ENCODE assay signal across 10 cellular contexts in genomic region chr5:143207563-143208364, GRCh38.
DNase-seq lines count a peak whose midpoint lies in the region; ATAC-seq and TF ChIP-seq lines count a peak whose summit lies in the region.
"Had no signal": no experiment of that assay in that cellular context is flagged by ENCODE, and none has a peak within 500 bp of the region (broad histone marks: within the 10 kb centered on the region; RNA-seq: fewer than 3 reads in every experiment).

No MANE protein-coding gene starts in this region.

- H3K27me3 ChIP-seq in Karpas-422 (ENCODE audit: low read length), result no peaks in the 10 kb centered on the region
- no peaks in the 10 kb centered on the region for H3K27me3 ChIP-seq in psoas muscle (ENCODE audit: insufficient read depth in 3 of 3, low read length in 2 of 3)
- H3K27me3 ChIP-seq: cardiac muscle cell had no signal

- H3K9me2 ChIP-seq in Karpas-422 (replicated peaks; ENCODE audit: insufficient read depth, low read length), result no peaks in the 10 kb centered on the region; the same call in 1 of the 2 replicates

- WGBS in psoas muscle, 3 donors, result 70 to 78% (median 70%) methylated on average over 13 of the region's 13 CpGs

- H3K79me2 ChIP-seq in Karpas-422 (ENCODE audit: low read length), result peaks cover 13% of the 10 kb centered on the region; the same call in 1 of the 2 replicates

- H4K20me1 ChIP-seq in Karpas-422 (ENCODE audit: insufficient read depth, low read depth, low read length), result no peaks in the 10 kb centered on the region

- DNase-seq in Karpas-422 (no peak), cerebellum (ENCODE audit: low spot score) (peak; percentile 45), psoas muscle (no peak), NCI-H526 (lab: John Stamatoyannopoulos, UW) (no peak), NCI-H1417 (lab: John Stamatoyannopoulos, UW) (no peak)
- DNase-seq in activated T-helper 1 cell treated with anti-CD3 and anti-CD28 coated beads, Interleukin-12 subunit alpha, Interleukin-12 subunit beta, Interleukin-2, Interleukin-4 antibody, amounts not matched to agents 30 ng/mL and 10 ng/mL and 1 ng/mL, durations not matched to agents 14 hours and 24 hours and 36 hours (ENCODE audit: low spot score), result no peak
- DNase-seq: activated effector memory CD4-positive, alpha-beta T cell treated with Interleukin-2 at 50 U/mL for 16 hours had no signal

- no peak overlapping the region for H3K4me3 Mint-ChIP-seq in activated T-helper 1 cell treated with anti-CD3 and anti-CD28 coated beads, Interleukin-12 subunit alpha, Interleukin-12 subunit beta, Interleukin-2, Interleukin-4 antibody, amounts not matched to agents 30 ng/mL and 10 ng/mL and 1 ng/mL, durations not matched to agents 14 hours and 24 hours and 36 hours
- H3K4me3 Mint-ChIP-seq: CD4-positive, alpha-beta memory T cell had no signal

- H3K27ac Mint-ChIP-seq in activated T-helper 1 cell treated with anti-CD3 and anti-CD28 coated beads, Interleukin-12 subunit alpha, Interleukin-12 subunit beta, Interleukin-2, Interleukin-4 antibody, amounts not matched to agents 30 ng/mL and 10 ng/mL and 1 ng/mL, durations not matched to agents 14 hours and 24 hours and 36 hours, result no peak overlapping the region

- no peak overlapping the region for H3K4me2 ChIP-seq in Karpas-422 (ENCODE audit: low read depth, low read length, poor library complexity, severe bottlenecking)

- intact Hi-C loops in psoas muscle (cut with DNase I), result no loop called here
- intact Hi-C loops in activated T-helper 1 cell treated with anti-CD3 and anti-CD28 coated beads, Interleukin-12 subunit alpha, Interleukin-12 subunit beta, Interleukin-2, Interleukin-4 antibody, amounts not matched to agents 30 ng/mL and 10 ng/mL and 1 ng/mL, durations not matched to agents 14 hours and 24 hours and 36 hours (cut with micrococcal nuclease), result no loop called here

- no peak overlapping the region for H3K4me3 ChIP-seq in Karpas-422 (ENCODE audit: low read length)
- H3K4me3 ChIP-seq in psoas muscle, result no peak overlapping the region
- H3K4me3 ChIP-seq: cardiac muscle cell had no signal

- TF ChIP-seq CTCF in psoas muscle (IDR thresholded peaks at IDR 0.05), result no peak

- no peak overlapping the region for H3K9ac ChIP-seq in Karpas-422 (ENCODE audit: low read length)

- H3K4me1 Mint-ChIP-seq in activated T-helper 1 cell treated with anti-CD3 and anti-CD28 coated beads, Interleukin-12 subunit alpha, Interleukin-12 subunit beta, Interleukin-2, Interleukin-4 antibody, amounts not matched to agents 30 ng/mL and 10 ng/mL and 1 ng/mL, durations not matched to agents 14 hours and 24 hours and 36 hours (ENCODE audit: low read depth), result peaks cover 47% of the 10 kb centered on the region

- H3K4me1 ChIP-seq in Karpas-422 (ENCODE audit: low read length), result peaks cover 36% of the 10 kb centered on the region
- peaks cover 30% of the 10 kb centered on the region for H3K4me1 ChIP-seq in psoas muscle

- peaks cover 16% of the 10 kb centered on the region for H3K36me3 Mint-ChIP-seq in activated T-helper 1 cell treated with anti-CD3 and anti-CD28 coated beads, Interleukin-12 subunit alpha, Interleukin-12 subunit beta, Interleukin-2, Interleukin-4 antibody, amounts not matched to agents 30 ng/mL and 10 ng/mL and 1 ng/mL, durations not matched to agents 14 hours and 24 hours and 36 hours (ENCODE audit: low read depth)

- H3K9me3 ChIP-seq in Karpas-422 (ENCODE audit: low read length) (no peaks in the 10 kb centered on the region), psoas muscle (no peaks in the 10 kb centered on the region)

- no peaks in the 10 kb centered on the region for H3K27me3 Mint-ChIP-seq in activated T-helper 1 cell treated with anti-CD3 and anti-CD28 coated beads, Interleukin-12 subunit alpha, Interleukin-12 subunit beta, Interleukin-2, Interleukin-4 antibody, amounts not matched to agents 30 ng/mL and 10 ng/mL and 1 ng/mL, durations not matched to agents 14 hours and 24 hours and 36 hours (ENCODE audit: insufficient read depth)
- H3K27me3 Mint-ChIP-seq: CD4-positive, alpha-beta memory T cell had no signal

- ATAC-seq in GM18505 (IDR thresholded peaks at IDR 0.05; ENCODE audit: unreplicated experiment) (no peak), psoas muscle (no peak)

- peaks cover 5% of the 10 kb centered on the region for H3K9me3 Mint-ChIP-seq in activated T-helper 1 cell treated with anti-CD3 and anti-CD28 coated beads, Interleukin-12 subunit alpha, Interleukin-12 subunit beta, Interleukin-2, Interleukin-4 antibody, amounts not matched to agents 30 ng/mL and 10 ng/mL and 1 ng/mL, durations not matched to agents 14 hours and 24 hours and 36 hours

- peak overlapping the region; percentile 24 for H3K27ac ChIP-seq in Karpas-422 (ENCODE audit: low read length)
- peak overlapping the region; percentile 41 for H3K27ac ChIP-seq in psoas muscle
- H3K27ac ChIP-seq: cardiac muscle cell had no signal

- TF ChIP-seq POLR2A in GM18505 (IDR thresholded peaks at IDR 0.05; ENCODE audit: borderline replicate concordance, extremely low read depth, insufficient read depth, insufficient read length), result peak; percentile 9

- peaks cover 6% of the 10 kb centered on the region; the same call in 1 of the 2 replicates for H3K36me3 ChIP-seq in Karpas-422 (ENCODE audit: insufficient read depth, low read length)
- no peaks in the 10 kb centered on the region for H3K36me3 ChIP-seq in psoas muscle (ENCODE audit: insufficient read depth in 1 of 2, low read depth in 1 of 2)
- H3K36me3 ChIP-seq: cardiac muscle cell had no signal

- no peak overlapping the region for H2AFZ ChIP-seq in Karpas-422 (ENCODE audit: low read length)
